In genomic region chr2:170455617-170456426, GRCh38 we compare ENCODE assay signal across 21 cellular contexts.
DNase-seq lines count a peak whose midpoint lies in the region; ATAC-seq and FAIRE-seq lines count a peak whose summit lies in the region.
"Had no signal": no experiment of that assay in that cellular context is flagged by ENCODE, and none has a peak within 500 bp of the region (broad histone marks: within the 10 kb centered on the region; RNA-seq: fewer than 3 reads in every experiment).

No MANE protein-coding gene starts in this region.

- ATAC-seq in GM19043 (IDR thresholded peaks at IDR 0.05; ENCODE audit: low read depth, unreplicated experiment): peak; percentile 66
- peak; percentile 57 for ATAC-seq in esophagus mucosa
- ATAC-seq in GM21526 (IDR thresholded peaks at IDR 0.05; ENCODE audit: low FRiP score, unreplicated experiment): no peak
- ATAC-seq: gastroesophageal sphincter; left cardiac atrium; stimulated activated memory B cell treated with anti-CD40 and anti-IgM and Interleukin-4, amounts not matched to agents 10 μg/mL and 1 μg/mL and 100 μg/mL, for 72 hours had no signal

- in situ Hi-C loops in SK-MEL-5 (cut with HindIII; ENCODE audit: low pct_unique_long_range_greater_than_20kb, low sequenced_read_pairs): no loop called here

- DNase-seq in SK-MEL-5 (ENCODE audit: low read depth, low spot score) (peak; percentile 54), mucosa of gallbladder (ENCODE audit: low spot score) (peak; percentile 58), superior temporal gyrus (ENCODE audit: extremely low spot score) (no peak), frontal cortex (ENCODE audit: low spot score in 2 of 2) (no peak), NCI-H128 (lab: John Stamatoyannopoulos, UW; ENCODE audit: unreplicated experiment) (no peak)
- DNase-seq: activated CD4-positive, CD25-positive, alpha-beta regulatory T cell treated with anti-CD3 and anti-CD28 coated beads, Interleukin-2, amount 50 U/mL, for 72 hours; activated CD8-positive, alpha-beta memory T cell treated with anti-CD3 and anti-CD28 coated beads for 24 hours; activated T-cell treated with anti-CD3 and anti-CD28 coated beads, Interleukin-2, amount 50 U/mL, for 48 hours; CD4-positive, CD25-positive, alpha-beta regulatory T cell; DND-41; GM23248; left cardiac atrium; NCI-H146; NCI-H774; sigmoid colon had no signal

- FAIRE-seq in frontal cortex (lab: Jason Lieb, UNC): no peak
- FAIRE-seq: colon had no signal

Comparison
In these comparisons a context has a peak if more than half of its experiments do, and no peak if none do; other contexts are left out.
1. DNase-seq: peak in SK-MEL-5 (single experiment) and mucosa of gallbladder (single experiment); none in superior temporal gyrus (single experiment), frontal cortex (0 of 2) and NCI-H128 (single experiment).